8 cellular contexts compared by ENCODE assay signal in genomic region chr6:41182069-41183034, GRCh38. TPM values are rescaled to one million over a fixed set of nuclear protein-coding genes. Genes with fewer than 3 reads are reported as not detected.
DNase-seq lines count a peak whose midpoint lies in the region; ATAC-seq and TF ChIP-seq lines count a peak whose summit lies in the region.

No MANE protein-coding gene starts in this region.

- H3K4me1 ChIP-seq in foreskin keratinocyte, result no peaks in the 10 kb centered on the region
- H3K4me1 ChIP-seq in trophoblast cell (ENCODE audit: control insufficient read depth in 1 of 2, insufficient read depth in 2 of 2, low read length in 2 of 2), result peaks cover 0 to 8% of the 10 kb centered on the region in 2 experiments

- no peak overlapping the region for H2BK5ac ChIP-seq in trophoblast cell (ENCODE audit: low read depth, low read length, poor library complexity)

- H3K27ac ChIP-seq in foreskin keratinocyte, result no peak overlapping the region
- H3K27ac ChIP-seq in trophoblast cell (ENCODE audit: low read depth, low read length), result no peak overlapping the region

- no peak overlapping the region for H2BK120ac ChIP-seq in trophoblast cell (ENCODE audit: insufficient read depth, low read length, poor library complexity)

- no peaks in the 10 kb centered on the region for H3K9me3 ChIP-seq in trophoblast cell (ENCODE audit: insufficient read depth, low read depth, low read length)

- H2AFZ ChIP-seq in trophoblast cell (ENCODE audit: insufficient read depth, low read length, poor library complexity), result no peak overlapping the region

- no peak overlapping the region for H3K14ac ChIP-seq in trophoblast cell (ENCODE audit: low read length)

- H3K23ac ChIP-seq in trophoblast cell (ENCODE audit: low read length), result no peak overlapping the region

- H2BK12ac ChIP-seq in trophoblast cell (ENCODE audit: low read length), result no peak overlapping the region

- H3K9ac ChIP-seq in trophoblast cell (ENCODE audit: low read length), result no peak overlapping the region

- ATAC-seq in HG03432 (IDR thresholded peaks at IDR 0.05; ENCODE audit: unreplicated experiment), result peak; percentile 59
- peak; percentile 95 for ATAC-seq in foreskin keratinocyte
- no peak for ATAC-seq in HG02623 (IDR thresholded peaks at IDR 0.05; ENCODE audit: unreplicated experiment)

- no peak overlapping the region for H3K18ac ChIP-seq in trophoblast cell (ENCODE audit: low read length)

- H4K91ac ChIP-seq in trophoblast cell (ENCODE audit: low read depth, low read length), result no peak overlapping the region

- no peaks in the 10 kb centered on the region for H3K36me3 ChIP-seq in trophoblast cell (ENCODE audit: control insufficient read depth in 1 of 2, insufficient read depth in 2 of 2, low read length in 2 of 2)

- H3K79me2 ChIP-seq in trophoblast cell (ENCODE audit: control insufficient read depth, insufficient read depth, low read length, poor library complexity), result no peaks in the 10 kb centered on the region

- H3K27me3 ChIP-seq in foreskin keratinocyte (no peaks in the 10 kb centered on the region), trophoblast cell (ENCODE audit: insufficient read depth, low read length) (no peaks in the 10 kb centered on the region)

- H4K8ac ChIP-seq in trophoblast cell (ENCODE audit: low read depth, low read length), result no peak overlapping the region

- H3K4me2 ChIP-seq in trophoblast cell (ENCODE audit: low read length), result no peak overlapping the region

- no peak overlapping the region for H2AK5ac ChIP-seq in trophoblast cell (ENCODE audit: low read length)

- no peak overlapping the region for H3K4ac ChIP-seq in trophoblast cell (ENCODE audit: low read depth, low read length)

- no peak overlapping the region for H3K4me3 ChIP-seq in trophoblast cell (ENCODE audit: low read depth, low read length)

- no peaks in the 10 kb centered on the region for H3K79me1 ChIP-seq in trophoblast cell (ENCODE audit: low read length)

- peak; percentile 91 for TF ChIP-seq CTCF in foreskin keratinocyte (conservative IDR thresholded peaks at IDR 0.05)

- DNase-seq in NCI-H1417 (lab: John Stamatoyannopoulos, UW) (peak; percentile 30 to 94 (median 73)), NCI-H1417 treated with DMSO at 0.1 percent for 48 hours (lab: John Stamatoyannopoulos, UW) (no peak), NCI-H82 treated with DMSO at 0.1 percent for 48 hours (lab: John Stamatoyannopoulos, UW; ENCODE audit: unreplicated experiment) (peak; percentile 76), activated T-cell treated with anti-CD3 and anti-CD28 coated beads for 48 hours (ENCODE audit: low read depth) (peak; percentile 28), foreskin keratinocyte (peak in 1 of 2 donors; percentile 71), trophoblast cell (peak; percentile 43 to 71)

- H4K12ac ChIP-seq in trophoblast cell (ENCODE audit: low read depth, low read length), result no peak overlapping the region

- WGBS in trophoblast cell (ENCODE audit: extremely low coverage, insufficient coverage, insufficient read length), result no CpG with 5 or more reads among the region's 4 CpGs

RNA-seq across cellular contexts. Expression of gene TREML2, which starts 18.6 kb away (rescaled TPM):
- 0.07 and 0.17 TPM in 2 replicates for total RNA-seq in foreskin keratinocyte
- 0.04 and 0.18 TPM in 2 replicates for polyA plus RNA-seq in foreskin keratinocyte
- 5.4 and 5.8 TPM in 2 replicates for polyA plus RNA-seq in trophoblast cell (2013)

RNA-seq across cellular contexts. Expression of gene TREM2, which starts 19.4 kb away (rescaled TPM):
- total RNA-seq in foreskin keratinocyte, result 0.37 and 0.85 TPM in 2 replicates
- polyA plus RNA-seq in foreskin keratinocyte, result 0.58 and 0.88 TPM in 2 replicates
- 0.08 TPM in 2 replicates for polyA plus RNA-seq in trophoblast cell (2013)

RNA-seq across cellular contexts. Expression of gene TREML1, which starts 28.2 kb away (rescaled TPM):
- 0.18 and 0.34 TPM in 2 replicates for total RNA-seq in foreskin keratinocyte
- polyA plus RNA-seq in foreskin keratinocyte, result 0.17 and 0.36 TPM in 2 replicates
- polyA plus RNA-seq in trophoblast cell (2013), result not detected in 2 replicates

RNA-seq across cellular contexts. Expression of gene TREML4, which starts 45.8 kb away (rescaled TPM):
- not detected in 2 replicates for total RNA-seq in foreskin keratinocyte
- polyA plus RNA-seq in foreskin keratinocyte, result not detected in 2 replicates
- not detected in 2 replicates for polyA plus RNA-seq in trophoblast cell (2013)
